Comparison of ENCODE assay signal across 8 cellular contexts in the genomic region with DNA sequence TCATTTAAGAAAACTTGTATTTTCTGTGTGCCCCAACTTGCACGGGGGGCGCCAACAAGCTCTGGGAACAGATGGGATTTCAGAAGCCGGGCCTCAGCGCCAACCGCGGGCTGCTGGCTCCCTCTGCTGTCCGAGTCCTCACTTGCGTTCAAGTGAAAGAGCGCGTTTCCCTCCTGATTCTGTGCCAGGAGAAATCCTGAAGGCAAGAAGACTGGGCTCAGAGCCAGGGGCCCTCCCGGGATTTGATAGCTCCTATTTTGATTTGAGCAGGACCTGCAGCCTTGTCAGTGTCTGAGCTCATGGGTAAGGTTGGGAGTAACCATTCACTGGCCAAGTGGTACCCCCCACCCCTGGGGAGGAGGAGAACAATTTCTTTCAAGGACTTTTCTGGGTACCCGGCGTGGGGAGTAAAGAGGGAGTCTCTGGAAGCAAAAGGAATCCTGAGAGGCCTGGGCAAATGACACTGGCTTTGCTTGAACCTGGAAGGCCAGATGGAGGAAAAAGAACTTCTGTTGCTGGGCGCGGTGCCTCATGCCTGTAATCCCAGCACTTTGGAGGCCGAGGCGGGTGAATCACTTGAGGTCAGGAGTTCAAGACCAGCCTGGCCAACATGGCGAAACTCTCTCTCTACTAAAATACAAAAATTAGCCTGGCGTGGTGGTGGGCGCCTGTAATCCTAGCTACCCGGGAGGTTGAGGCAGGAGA.
DNase-seq lines count a peak whose midpoint lies in the region; ATAC-seq, FAIRE-seq and TF ChIP-seq lines count a peak whose summit lies in the region.

No MANE protein-coding gene starts in this region.

- no peaks in the 10 kb centered on the region for H4K20me1 ChIP-seq in Loucy (ENCODE audit: insufficient read depth, low read length, poor library complexity, severe bottlenecking)

- no peaks in the 10 kb centered on the region for H3K4me1 Mint-ChIP-seq in activated T-helper 17 cell treated with anti-CD3 and anti-CD28 coated beads, Interleukin-2, amount 50 U/mL, for 72 hours

- H2AFZ ChIP-seq in Loucy (ENCODE audit: low read length): no peak overlapping the region; the same call in 1 of the 2 replicates
- peak overlapping the region; percentile 23 for H2AFZ ChIP-seq in neuron (ENCODE audit: low read depth, low read length)

- FAIRE-seq in RCC 7860 (lab: Jason Lieb, UNC): no peak

- no peak overlapping the region for H3K9ac ChIP-seq in Loucy (ENCODE audit: low read depth, low read length, poor library complexity, severe bottlenecking)

- DNase-seq in DMS79 treated with DMSO at 0.1 percent for 48 hours (lab: John Stamatoyannopoulos, UW) (peak; percentile 99), RCC 7860 (ENCODE audit: low spot score) (peak; percentile 46), fibroblast of the aortic adventitia (ENCODE audit: low read depth) (peak; percentile 95)
- DNase-seq in stimulated activated naive CD8-positive, alpha-beta T cell treated with anti-CD3 and anti-CD28 coated beads, Interleukin-15, Interleukin-2, amounts not matched to agents 100 U/mL and 50 U/mL, for 24 hours: peak; percentile 78

- no peak overlapping the region for H3K4me3 Mint-ChIP-seq in activated T-helper 17 cell treated with anti-CD3 and anti-CD28 coated beads, Interleukin-2, amount 50 U/mL, for 72 hours

- no peak overlapping the region for H3K4me2 ChIP-seq in Loucy (ENCODE audit: low read depth, low read length, poor library complexity, severe bottlenecking)

- H3K79me2 ChIP-seq in Loucy (ENCODE audit: insufficient read depth, low read length): no peaks in the 10 kb centered on the region

- H3K9me2 ChIP-seq in Loucy (replicated peaks; ENCODE audit: low read depth, low read length): no peaks in the 10 kb centered on the region

- peak; percentile 51 for ATAC-seq in activated T-helper 17 cell treated with anti-CD3 and anti-CD28 coated beads, Interleukin-2, amount 50 U/mL, for 72 hours (replicated peaks)
- ATAC-seq in stimulated activated naive CD8-positive, alpha-beta T cell treated with anti-CD3 and anti-CD28 coated beads, Interleukin-15, Interleukin-2, amounts not matched to agents 100 U/mL and 50 U/mL, for 24 hours: peak; percentile 69
- no peak for ATAC-seq in HG03439 (IDR thresholded peaks at IDR 0.05; ENCODE audit: unreplicated experiment)

- H3F3A ChIP-seq in Loucy (ENCODE audit: low read depth): no peaks in the 10 kb centered on the region

- H3K36me3 ChIP-seq in Loucy (ENCODE audit: insufficient read depth, low read length): no peaks in the 10 kb centered on the region
- H3K36me3 ChIP-seq in neuron (ENCODE audit: insufficient read depth, low read length): no peaks in the 10 kb centered on the region

- H3K9me3 ChIP-seq in Loucy (ENCODE audit: insufficient read depth, low read depth, low read length) (no peaks in the 10 kb centered on the region), neuron (ENCODE audit: low read length) (no peaks in the 10 kb centered on the region)

- H3K27me3 ChIP-seq in Loucy (ENCODE audit: insufficient read depth, low read length, poor library complexity, severe bottlenecking) (no peaks in the 10 kb centered on the region), neuron (ENCODE audit: insufficient read depth, low read length) (no peaks in the 10 kb centered on the region)

- H3K4me3 ChIP-seq in Loucy (ENCODE audit: low read length, poor library complexity, severe bottlenecking) (no peak overlapping the region), fibroblast of the aortic adventitia (ENCODE audit: low read depth, low read length) (peak overlapping the region; percentile 34), neuron (ENCODE audit: low read length) (no peak overlapping the region)

- no peaks in the 10 kb centered on the region for H3K27me3 Mint-ChIP-seq in activated T-helper 17 cell treated with anti-CD3 and anti-CD28 coated beads, Interleukin-2, amount 50 U/mL, for 72 hours

- peaks cover 11% of the 10 kb centered on the region for H3K4me1 ChIP-seq in Loucy (ENCODE audit: insufficient read depth, low read length, poor library complexity, severe bottlenecking)
- H3K4me1 ChIP-seq in neuron (ENCODE audit: insufficient read depth, low read length): peaks cover 12% of the 10 kb centered on the region

- H3K36me3 Mint-ChIP-seq in activated T-helper 17 cell treated with anti-CD3 and anti-CD28 coated beads, Interleukin-2, amount 50 U/mL, for 72 hours (ENCODE audit: low read depth): no peaks in the 10 kb centered on the region

- no peak overlapping the region for H3K27ac Mint-ChIP-seq in activated T-helper 17 cell treated with anti-CD3 and anti-CD28 coated beads, Interleukin-2, amount 50 U/mL, for 72 hours

- TF ChIP-seq CTCF in Loucy (conservative IDR thresholded peaks at IDR 0.05; ENCODE audit: low read length) (peak; percentile 99), fibroblast of the aortic adventitia (IDR thresholded peaks at IDR 0.05; ENCODE audit: insufficient read depth, low read length) (peak; percentile 87)

- H3K9me3 Mint-ChIP-seq in activated T-helper 17 cell treated with anti-CD3 and anti-CD28 coated beads, Interleukin-2, amount 50 U/mL, for 72 hours: peaks cover 4% of the 10 kb centered on the region

Comparison
In these comparisons a context has a peak if more than half of its experiments do, and no peak if none do; other contexts are left out.
1. DNase-seq: peak in every context shown above with its lines; median percentile 99 in DMS79 treated with DMSO at 0.1 percent for 48 hours; 95 in fibroblast of the aortic adventitia; 78 in stimulated activated naive CD8-positive, alpha-beta T cell treated with anti-CD3 and anti-CD28 coated beads, Interleukin-15, Interleukin-2, amounts not matched to agents 100 U/mL and 50 U/mL, for 24 hours; 46 in RCC 7860.